ENCODE assay signal across 1 cellular context in genomic region chr16:16018705-16019104, GRCh38.
TF ChIP-seq lines count a peak whose summit lies in the region.

No MANE protein-coding gene starts in this region.

TF ChIP-seq in HepG2, 621 proteins besides CTCF, POLR2A, EP300 and RAD21 (continued from another document):
- TF ChIP-seq ZBTB43 (CRISPR knock-in tag; conservative IDR thresholded peaks at IDR 0.05): no peak
- TF ChIP-seq ZKSCAN8 (CRISPR knock-in tag; IDR thresholded peaks at IDR 0.05; ENCODE audit: borderline replicate concordance): no peak
- peak; percentile 8; the same call in 1 of the 2 replicates for TF ChIP-seq FOXA3 (CRISPR knock-in tag; IDR thresholded peaks at IDR 0.05)
- 0 out of 2 replicates have a peak, but pooled peaks have one; percentile 39 for TF ChIP-seq JUNB (CRISPR knock-in tag; IDR thresholded peaks at IDR 0.05; ENCODE audit: borderline replicate concordance)
- TF ChIP-seq FOXP1 (IDR thresholded peaks at IDR 0.05): peak; percentile 76; the same call in 1 of the 2 replicates
- no peak for TF ChIP-seq FOXP1 (CRISPR knock-in tag; IDR thresholded peaks at IDR 0.05)
- peak; percentile 62 for TF ChIP-seq RARA (CRISPR knock-in tag; IDR thresholded peaks at IDR 0.05)
- no peak for TF ChIP-seq TIGD3 (CRISPR knock-in tag; IDR thresholded peaks at IDR 0.05; ENCODE audit: borderline replicate concordance)
- TF ChIP-seq FOXK2 (IDR thresholded peaks at IDR 0.05): peak; percentile 17; the same call in 1 of the 2 replicates
- TF ChIP-seq NR2F1 (CRISPR knock-in tag; IDR thresholded peaks at IDR 0.05): peak in 1 of 2 experiments; percentile 86; a peak in 2 of 4 replicates
- no peak for TF ChIP-seq ZSCAN5A (CRISPR knock-in tag; IDR thresholded peaks at IDR 0.05; ENCODE audit: borderline replicate concordance)
- peak; percentile 30 for TF ChIP-seq SKI (IDR thresholded peaks at IDR 0.05; ENCODE audit: partially characterized antibody)
- peak; percentile 24; the same call in 1 of the 2 replicates for TF ChIP-seq NR2F6 (IDR thresholded peaks at IDR 0.05)
- 0 out of 2 replicates have a peak, but pooled peaks have one; percentile 13 for TF ChIP-seq NR2F6 (CRISPR knock-in tag; IDR thresholded peaks at IDR 0.05)
- no peak for TF ChIP-seq ZNF234 (CRISPR knock-in tag; conservative IDR thresholded peaks at IDR 0.05)
- peak; percentile 15 for TF ChIP-seq TEAD3 (CRISPR knock-in tag; optimal IDR thresholded peaks at IDR 0.05; ENCODE audit: borderline replicate concordance)
- TF ChIP-seq TARDBP (CRISPR knock-in tag; IDR thresholded peaks at IDR 0.05): no peak
- no peak for TF ChIP-seq ZBTB37 (CRISPR knock-in tag; IDR thresholded peaks at IDR 0.05)
- 0 out of 2 replicates have a peak, but pooled peaks have one; percentile 6 for TF ChIP-seq ATF7 (IDR thresholded peaks at IDR 0.05)
- no peak for TF ChIP-seq ATF7 (CRISPR knock-in tag; IDR thresholded peaks at IDR 0.05)
- 0 out of 2 replicates have a peak, but pooled peaks have one; percentile 15 for TF ChIP-seq MNT (IDR thresholded peaks at IDR 0.05)
- peak; percentile 82 for TF ChIP-seq ZNF646 (CRISPR knock-in tag; IDR thresholded peaks at IDR 0.05)
- peak; percentile 55 for TF ChIP-seq ZBTB40 (IDR thresholded peaks at IDR 0.05)
- TF ChIP-seq ZBTB40 (CRISPR knock-in tag; IDR thresholded peaks at IDR 0.05): no peak
TF ChIP-seq in HepG2: peak in this region for 18.
